Comparison of ENCODE assay signal across 27 cellular contexts in genomic region chrX:11619426-11619825, GRCh38. TPM values are rescaled to one million over a fixed set of nuclear protein-coding genes. Genes with fewer than 3 reads are reported as not detected.
DNase-seq lines count a peak whose midpoint lies in the region; TF ChIP-seq lines count a peak whose summit lies in the region.
"Had no signal": no experiment of that assay in that cellular context is flagged by ENCODE, and none has a peak within 500 bp of the region (broad histone marks: within the 10 kb centered on the region; RNA-seq: fewer than 3 reads in every experiment).

No MANE protein-coding gene starts in this region.

- CTCF ChIA-PET in activated naive CD4-positive, alpha-beta T cell treated with anti-CD3 and anti-CD28 coated beads for 36 hours (lab: Charles Lee): no interaction called here

- H3K36me3 Mint-ChIP-seq in nephron (ENCODE audit: low read depth): peaks cover 3% of the 10 kb centered on the region
- H3K36me3 Mint-ChIP-seq in activated naive CD4-positive, alpha-beta T cell treated with anti-CD3 and anti-CD28 coated beads for 36 hours (ENCODE audit: low read depth): no peaks in the 10 kb centered on the region
- H3K36me3 Mint-ChIP-seq in activated T-helper 2 cell treated with anti-CD3 and anti-CD28 coated beads, Interferon-gamma antibody, Interleukin-2, Interleukin-4, amounts not matched to agents 10 μg/mL and 5 μg/mL and 100 μg/mL, durations not matched to agents 14 hours and 24 hours and 36 hours (ENCODE audit: low read depth): no peaks in the 10 kb centered on the region
- H3K36me3 Mint-ChIP-seq: naive thymus-derived CD4-positive, alpha-beta T cell; T-cell had no signal

- H3K27me3 Mint-ChIP-seq in nephron (ENCODE audit: low read depth): no peaks in the 10 kb centered on the region
- no peaks in the 10 kb centered on the region for H3K27me3 Mint-ChIP-seq in activated naive CD4-positive, alpha-beta T cell treated with anti-CD3 and anti-CD28 coated beads for 36 hours (ENCODE audit: low read depth)
- no peaks in the 10 kb centered on the region for H3K27me3 Mint-ChIP-seq in activated T-helper 2 cell treated with anti-CD3 and anti-CD28 coated beads, Interferon-gamma antibody, Interleukin-2, Interleukin-4, amounts not matched to agents 10 μg/mL and 5 μg/mL and 100 μg/mL, durations not matched to agents 14 hours and 24 hours and 36 hours (ENCODE audit: low read depth)

- peaks cover 22% of the 10 kb centered on the region for H3K9me3 Mint-ChIP-seq in nephron
- peaks cover 2% of the 10 kb centered on the region for H3K9me3 Mint-ChIP-seq in activated naive CD4-positive, alpha-beta T cell treated with anti-CD3 and anti-CD28 coated beads for 36 hours
- H3K9me3 Mint-ChIP-seq in activated T-helper 2 cell treated with anti-CD3 and anti-CD28 coated beads, Interferon-gamma antibody, Interleukin-2, Interleukin-4, amounts not matched to agents 10 μg/mL and 5 μg/mL and 100 μg/mL, durations not matched to agents 14 hours and 24 hours and 36 hours: no peaks in the 10 kb centered on the region
- H3K9me3 Mint-ChIP-seq: effector memory CD8-positive, alpha-beta T cell had no signal

- H3K4me3 Mint-ChIP-seq in nephron: no peak overlapping the region
- H3K4me3 Mint-ChIP-seq in activated naive CD4-positive, alpha-beta T cell treated with anti-CD3 and anti-CD28 coated beads for 36 hours: no peak overlapping the region
- H3K4me3 Mint-ChIP-seq in activated T-helper 2 cell treated with anti-CD3 and anti-CD28 coated beads, Interferon-gamma antibody, Interleukin-2, Interleukin-4, amounts not matched to agents 10 μg/mL and 5 μg/mL and 100 μg/mL, durations not matched to agents 14 hours and 24 hours and 36 hours (ENCODE audit: low read depth): no peak overlapping the region
- H3K4me3 Mint-ChIP-seq: activated T-cell treated with anti-CD3 and anti-CD28 coated beads, Interleukin-2, amount 50 U/mL, for 72 hours; CD8-positive, alpha-beta memory T cell; effector memory CD8-positive, alpha-beta T cell; naive thymus-derived CD4-positive, alpha-beta T cell; T-cell had no signal

- no peak for TF ChIP-seq CTCF in nephron (IDR thresholded peaks at IDR 0.05; ENCODE audit: unreplicated experiment in 3 of 3)

- peaks cover 22% of the 10 kb centered on the region for H3K4me1 Mint-ChIP-seq in nephron
- no peaks in the 10 kb centered on the region for H3K4me1 Mint-ChIP-seq in activated naive CD4-positive, alpha-beta T cell treated with anti-CD3 and anti-CD28 coated beads for 36 hours (ENCODE audit: low read depth)
- no peaks in the 10 kb centered on the region for H3K4me1 Mint-ChIP-seq in activated T-helper 2 cell treated with anti-CD3 and anti-CD28 coated beads, Interferon-gamma antibody, Interleukin-2, Interleukin-4, amounts not matched to agents 10 μg/mL and 5 μg/mL and 100 μg/mL, durations not matched to agents 14 hours and 24 hours and 36 hours (ENCODE audit: low read depth)
- H3K4me1 Mint-ChIP-seq: CD8-positive, alpha-beta memory T cell; naive thymus-derived CD4-positive, alpha-beta T cell; T-cell had no signal

- peak overlapping the region; percentile 10 to 63 (median 23) for H3K27ac Mint-ChIP-seq in nephron
- H3K27ac Mint-ChIP-seq in activated naive CD4-positive, alpha-beta T cell treated with anti-CD3 and anti-CD28 coated beads for 36 hours: no peak overlapping the region
- no peak overlapping the region for H3K27ac Mint-ChIP-seq in activated T-helper 2 cell treated with anti-CD3 and anti-CD28 coated beads, Interferon-gamma antibody, Interleukin-2, Interleukin-4, amounts not matched to agents 10 μg/mL and 5 μg/mL and 100 μg/mL, durations not matched to agents 14 hours and 24 hours and 36 hours
- H3K27ac Mint-ChIP-seq: activated T-cell treated with anti-CD3 and anti-CD28 coated beads, Interleukin-2, amount 50 U/mL, for 72 hours; CD8-positive, alpha-beta memory T cell; effector memory CD8-positive, alpha-beta T cell; naive thymus-derived CD4-positive, alpha-beta T cell; T-cell had no signal

- intact Hi-C loops in activated naive CD4-positive, alpha-beta T cell treated with anti-CD3 and anti-CD28 coated beads for 36 hours (cut with micrococcal nuclease): no loop called here
- intact Hi-C loops in activated T-helper 2 cell treated with anti-CD3 and anti-CD28 coated beads, Interferon-gamma antibody, Interleukin-2, Interleukin-4, amounts not matched to agents 10 μg/mL and 5 μg/mL and 100 μg/mL, durations not matched to agents 14 hours and 24 hours and 36 hours (cut with micrococcal nuclease): no loop called here

- DNase-seq in EL: peak; percentile 25
- DNase-seq in LHCN-M2 (ENCODE audit: low read depth): peak; percentile 18
- DNase-seq in epidermal melanocyte (ENCODE audit: insufficient read length, low spot score): peak; percentile 10
- no peak for DNase-seq in activated naive CD4-positive, alpha-beta T cell treated with anti-CD3 and anti-CD28 coated beads for 36 hours
- DNase-seq in hypothalamus (lab: John Stamatoyannopoulos, UW): no peak
- no peak for DNase-seq in activated CD8-positive, alpha-beta memory T cell treated with anti-CD3 and anti-CD28 coated beads for 24 hours
- no peak for DNase-seq in activated T-helper 2 cell treated with anti-CD3 and anti-CD28 coated beads, Interferon-gamma antibody, Interleukin-2, Interleukin-4, amounts not matched to agents 10 μg/mL and 5 μg/mL and 100 μg/mL, durations not matched to agents 14 hours and 24 hours and 36 hours (ENCODE audit: low spot score)
- DNase-seq: activated CD4-positive, CD25-positive, alpha-beta regulatory T cell; activated naive CD4-positive, alpha-beta T cell treated with Interleukin-2 at 50 U/mL for 16 hours; activated T-cell treated with anti-CD3 and anti-CD28 coated beads, Interleukin-2, amount 50 U/mL, for 72 hours; amygdala; BE2C; CD8-positive, alpha-beta memory T cell; colonic mucosa; effector memory CD8-positive, alpha-beta T cell; islet precursor cell; left ventricle myocardium superior; midbrain; naive thymus-derived CD4-positive, alpha-beta T cell; NCI-H1048; NCI-H1930; NCI-H526; occipital lobe; stimulated activated naive CD8-positive, alpha-beta T cell treated with anti-CD3 and anti-CD28 coated beads, Interleukin-15, Interleukin-2, amounts not matched to agents 100 U/mL and 50 U/mL, for 24 hours; T-cell had no signal

RNA-seq across cellular contexts. Expression of gene ARHGAP6, which starts 46.3 kb away (rescaled TPM):
- 4.7 and 5.2 TPM in 2 replicates for total RNA-seq in LHCN-M2 (2014; rRNA removed)
- 1.5 TPM for polyA plus RNA-seq in LHCN-M2 (2012)
- total RNA-seq in activated naive CD4-positive, alpha-beta T cell treated with anti-CD3 and anti-CD28 coated beads for 36 hours: not detected
- not detected in 2 replicates for total RNA-seq in activated T-helper 2 cell treated with anti-CD3 and anti-CD28 coated beads, Interferon-gamma antibody, Interleukin-2, Interleukin-4, amounts not matched to agents 10 μg/mL and 5 μg/mL and 100 μg/mL, durations not matched to agents 14 hours and 24 hours and 36 hours
- total RNA-seq: activated T-cell treated with anti-CD3 and anti-CD28 coated beads, Interleukin-2, amount 50 U/mL, for 72 hours; CD8-positive, alpha-beta memory T cell had no signal
- polyA plus RNA-seq: CD8-positive, alpha-beta memory T cell; HepG2; naive thymus-derived CD4-positive, alpha-beta T cell had no signal

Comparison
In these comparisons a context has a peak if more than half of its experiments do, and no peak if none do; other contexts are left out.
1. DNase-seq: peak in EL (single experiment), LHCN-M2 (single experiment) and epidermal melanocyte (single experiment); none in activated naive CD4-positive, alpha-beta T cell treated with anti-CD3 and anti-CD28 coated beads for 36 hours (single experiment), hypothalamus (0 of 51), activated CD8-positive, alpha-beta memory T cell treated with anti-CD3 and anti-CD28 coated beads for 24 hours (single experiment) and activated T-helper 2 cell treated with anti-CD3 and anti-CD28 coated beads, Interferon-gamma antibody, Interleukin-2, Interleukin-4, amounts not matched to agents 10 μg/mL and 5 μg/mL and 100 μg/mL, durations not matched to agents 14 hours and 24 hours and 36 hours (single experiment).
2. H3K27ac Mint-ChIP-seq: peak in nephron (3 of 3); none in activated naive CD4-positive, alpha-beta T cell treated with anti-CD3 and anti-CD28 coated beads for 36 hours (single experiment) and activated T-helper 2 cell treated with anti-CD3 and anti-CD28 coated beads, Interferon-gamma antibody, Interleukin-2, Interleukin-4, amounts not matched to agents 10 μg/mL and 5 μg/mL and 100 μg/mL, durations not matched to agents 14 hours and 24 hours and 36 hours (single experiment).